In genomic region chrX:35285289-35285962, GRCh38 we compare ENCODE assay signal across 35 cellular contexts.
"Had no signal": no experiment of that assay in that cellular context is flagged by ENCODE, and none has a peak within 500 bp of the region (broad histone marks: within the 10 kb centered on the region; RNA-seq: fewer than 3 reads in every experiment).

No MANE protein-coding gene starts in this region.

- H3K4me3 ChIP-seq: MG63 had no signal

- H3K9me3 ChIP-seq: MG63 had no signal

- H3K36me3 ChIP-seq: MG63 had no signal

- H3K27me3 ChIP-seq: MG63 had no signal

- H3K27ac ChIP-seq: KMS-11 had no signal

- DNase-seq: Karpas-422, Kasumi-1, KBM-7, KG1, MG63, MM.1S, MV-4-11, NCI-H1048, NCI-H1092, NCI-H1092 treated with DMSO at 0.1 percent for 48 hours, NCI-H1105, NCI-H1105 treated with DMSO at 0.1 percent for 48 hours, NCI-H1417, NCI-H1417 treated with DMSO at 0.1 percent for 48 hours, NCI-H1436, NCI-H1436 treated with DMSO at 0.1 percent for 48 hours, NCI-H146, NCI-H1694, NCI-H1694 treated with DMSO at 0.1 percent for 48 hours, NCI-H187, NCI-H187 treated with DMSO at 0.1 percent for 48 hours, NCI-H1930, NCI-H2029, NCI-H2081, NCI-H2081 treated with DMSO at 0.1 percent for 48 hours, NCI-H2107, NCI-H2171, NCI-H2171 treated with DMSO at 0.1 percent for 48 hours, NCI-H2227 treated with DMSO at 0.1 percent for 48 hours, NCI-H226, NCI-H345, NCI-H446, NCI-H446 treated with DMSO at 0.1 percent for 48 hours, NCI-H510A had no signal
